21 cellular contexts compared by ENCODE assay signal in genomic region chr13:23673867-23674605, GRCh38.
DNase-seq lines count a peak whose midpoint lies in the region; ATAC-seq and TF ChIP-seq lines count a peak whose summit lies in the region.
"Had no signal": no experiment of that assay in that cellular context is flagged by ENCODE, and none has a peak within 500 bp of the region (broad histone marks: within the 10 kb centered on the region; RNA-seq: fewer than 3 reads in every experiment).

No MANE protein-coding gene starts in this region.

- no peak overlapping the region for H3K4me3 ChIP-seq in left ventricle myocardium inferior
- H3K4me3 ChIP-seq in adipocyte (ENCODE audit: low read length) = no peak overlapping the region
- no peak overlapping the region for H3K4me3 ChIP-seq in thymus (ENCODE audit: low read length)
- no peak overlapping the region for H3K4me3 ChIP-seq in body of pancreas
- H3K4me3 ChIP-seq: BLaER1 treated with 17β-estradiol and CSF1 and Interleukin-3, amounts not matched to agents 10 nM and 100 nM; spleen had no signal

- ATAC-seq in Right ventricle myocardium superior (ENCODE audit: poor library complexity) = no peak
- ATAC-seq in body of pancreas = no peak
- ATAC-seq: activated CD8-positive, alpha-beta memory T cell treated with anti-CD3 and anti-CD28 coated beads, Interleukin-2, amount 10 ng/mL, durations not matched to agents 7 days and 5 days; natural killer cell treated with Interleukin-12 subunit alpha and Interleukin-12 subunit beta and Interleukin-15 and Interleukin-18, amount 100 ng/mL, for 72 hours had no signal

- DNase-seq in left ventricle myocardium inferior (no peak), Right ventricle myocardium superior (no peak), adipocyte (ENCODE audit: low read depth) (peak; percentile 67), fibroblast of peridontal ligament (ENCODE audit: extremely low read depth) (peak; percentile 28), NCI-H345 treated with DMSO at 0.1 percent for 48 hours (lab: John Stamatoyannopoulos, UW; ENCODE audit: unreplicated experiment) (no peak), midbrain (lab: John Stamatoyannopoulos, UW) (no peak), body of pancreas (no peak)
- DNase-seq: 8988T; activated CD4-positive, alpha-beta T cell treated with anti-CD3 and anti-CD28 coated beads for 48 hours; activated CD8-positive, alpha-beta memory T cell treated with anti-CD3 and anti-CD28 coated beads, Interleukin-2, amount 10 ng/mL, durations not matched to agents 7 days and 5 days; activated effector memory CD4-positive, alpha-beta T cell treated with Interleukin-2 at 50 U/mL for 16 hours; islet precursor cell; NCI-H1694; NCI-H446; NK-92 treated with Interleukin-12 subunit alpha and Interleukin-12 subunit beta, amount 100 ng/mL, for 24 hours; spleen; stimulated activated CD4-positive, alpha-beta T cell treated with anti-CD3 and anti-CD28 coated beads, Interleukin-4, amount 100 ng/mL, for 4 hours; SW 1271 had no signal

- no peak for TF ChIP-seq CTCF in left ventricle myocardium inferior (IDR thresholded peaks at IDR 0.05; ENCODE audit: borderline replicate concordance)
- TF ChIP-seq CTCF in body of pancreas (IDR thresholded peaks at IDR 0.05) = no peak

- peak overlapping the region; percentile 62 for H3K27ac ChIP-seq in left ventricle myocardium inferior (replicated peaks)
- peak overlapping the region; percentile 31 for H3K27ac ChIP-seq in thymus (ENCODE audit: low read depth)
- H3K27ac ChIP-seq in body of pancreas = no peak overlapping the region
- H3K27ac ChIP-seq: BLaER1 treated with 17β-estradiol and CSF1 and Interleukin-3, amounts not matched to agents 10 nM and 100 nM had no signal

- H3K27me3 ChIP-seq in left ventricle myocardium inferior (ENCODE audit: low read depth) = no peaks in the 10 kb centered on the region
- no peaks in the 10 kb centered on the region for H3K27me3 ChIP-seq in adipocyte (replicated peaks; ENCODE audit: control insufficient read depth, insufficient read depth, low read length)
- no peaks in the 10 kb centered on the region for H3K27me3 ChIP-seq in thymus (ENCODE audit: control insufficient read depth, insufficient read depth)
- H3K27me3 ChIP-seq in body of pancreas = no peaks in the 10 kb centered on the region
- H3K27me3 ChIP-seq: BLaER1 treated with 17β-estradiol and CSF1 and Interleukin-3, amounts not matched to agents 10 nM and 100 nM had no signal

- intact Hi-C loops in left ventricle myocardium inferior (cut with micrococcal nuclease) = no loop called here
- intact Hi-C loops in Right ventricle myocardium superior (cut with DNase I) = no loop called here
- intact Hi-C loops in body of pancreas (cut with DNase I) = no loop called here

- H3K36me3 ChIP-seq in left ventricle myocardium inferior = peaks cover 15% of the 10 kb centered on the region
- no peaks in the 10 kb centered on the region for H3K36me3 ChIP-seq in adipocyte (ENCODE audit: control insufficient read depth, insufficient read depth, low read length, severe bottlenecking)
- H3K36me3 ChIP-seq in thymus (ENCODE audit: control insufficient read depth, insufficient read depth) = no peaks in the 10 kb centered on the region
- H3K36me3 ChIP-seq in body of pancreas (replicated peaks in 1 of 2; ENCODE audit: insufficient read depth in 1 of 2, low read depth in 2 of 2) = no peaks in the 10 kb centered on the region
- H3K36me3 ChIP-seq: BLaER1 treated with 17β-estradiol and CSF1 and Interleukin-3, amounts not matched to agents 10 nM and 100 nM had no signal

- 95% methylated on average over 8 of the region's 8 CpGs for WGBS in thymus
- 74 to 77% methylated on average over 8 of the region's 8 CpGs for WGBS in body of pancreas, 2 donors

- no peak overlapping the region for H3K9ac ChIP-seq in adipocyte (ENCODE audit: low read length)
- H3K9ac ChIP-seq: BLaER1 treated with 17β-estradiol and CSF1 and Interleukin-3, amounts not matched to agents 10 nM and 100 nM had no signal

- H3K4me1 ChIP-seq in left ventricle myocardium inferior = peaks cover 45% of the 10 kb centered on the region
- H3K4me1 ChIP-seq in adipocyte (ENCODE audit: control insufficient read depth, insufficient read depth, low read length) = peaks cover 30% of the 10 kb centered on the region
- H3K4me1 ChIP-seq in thymus (ENCODE audit: control insufficient read depth, insufficient read depth, low read length) = no peaks in the 10 kb centered on the region
- H3K4me1 ChIP-seq in body of pancreas = no peaks in the 10 kb centered on the region
- H3K4me1 ChIP-seq: BLaER1 treated with 17β-estradiol and CSF1 and Interleukin-3, amounts not matched to agents 10 nM and 100 nM; spleen had no signal

- H3K9me3 ChIP-seq in left ventricle myocardium inferior (replicated peaks) = no peaks in the 10 kb centered on the region
- no peaks in the 10 kb centered on the region for H3K9me3 ChIP-seq in adipocyte (ENCODE audit: control insufficient read depth, low read length)
- no peaks in the 10 kb centered on the region for H3K9me3 ChIP-seq in thymus (ENCODE audit: control insufficient read depth)
- H3K9me3 ChIP-seq in body of pancreas = no peaks in the 10 kb centered on the region
- H3K9me3 ChIP-seq: spleen had no signal

- TF ChIP-seq POLR2A in body of pancreas (IDR thresholded peaks at IDR 0.05) = no peak

Comparison
In these comparisons a context has a peak if more than half of its experiments do, and no peak if none do; other contexts are left out.
1. DNase-seq: peak in adipocyte (single experiment) and fibroblast of peridontal ligament (single experiment); none in left ventricle myocardium inferior (single experiment), Right ventricle myocardium superior (single experiment), NCI-H345 treated with DMSO at 0.1 percent for 48 hours (single experiment), midbrain (single experiment) and body of pancreas (0 of 4).
2. H3K27ac ChIP-seq: peak in left ventricle myocardium inferior (single experiment) and thymus (single experiment); none in body of pancreas (0 of 4).